1 cellular context compared by ENCODE assay signal in genomic region chr7:23013715-23014649, GRCh38.
TF ChIP-seq lines count a peak whose summit lies in the region.

Gene HYCC1 (minus strand): TSS chr7:23014130. CDS start chr7:22991111, 23,019 bp downstream.

TF ChIP-seq in HepG2, 621 proteins besides CTCF, POLR2A, EP300 and RAD21 (continued from another document and continues in another):
- peak; percentile 60; the same call in 1 of the 2 replicates for TF ChIP-seq SMAD3 (CRISPR knock-in tag; IDR thresholded peaks at IDR 0.05)
- 0 out of 2 replicates have a peak, but pooled peaks have one; percentile 51 for TF ChIP-seq ZNF276 (CRISPR knock-in tag; IDR thresholded peaks at IDR 0.05; ENCODE audit: low read depth)
- TF ChIP-seq ZNF441 (CRISPR knock-in tag; IDR thresholded peaks at IDR 0.05; ENCODE audit: borderline replicate concordance): no peak; the same call in 1 of the 2 replicates
- peak; percentile 63; the same call in 1 of the 3 replicates for TF ChIP-seq MXI1 (IDR thresholded peaks at IDR 0.05; ENCODE audit: borderline replicate concordance, low read depth, low read length)
- no peak for TF ChIP-seq DMTF1 (CRISPR knock-in tag; IDR thresholded peaks at IDR 0.05)
- no peak for TF ChIP-seq RFX1 (IDR thresholded peaks at IDR 0.05)
- TF ChIP-seq SNAI1 (CRISPR knock-in tag; IDR thresholded peaks at IDR 0.05; ENCODE audit: borderline replicate concordance): no peak
- peak; percentile 56; the same call in 1 of the 2 replicates for TF ChIP-seq GFI1 (CRISPR knock-in tag; IDR thresholded peaks at IDR 0.05; ENCODE audit: borderline replicate concordance)
- no peak for TF ChIP-seq EED (CRISPR knock-in tag; IDR thresholded peaks at IDR 0.05)
- TF ChIP-seq MBD4 (IDR thresholded peaks at IDR 0.05; ENCODE audit: borderline replicate concordance, low read length): no peak
- no peak for TF ChIP-seq ZNF460 (CRISPR knock-in tag; IDR thresholded peaks at IDR 0.05; ENCODE audit: borderline replicate concordance)
- no peak for TF ChIP-seq ZUFSP (CRISPR knock-in tag; IDR thresholded peaks at IDR 0.05; ENCODE audit: borderline replicate concordance)
- no peak for TF ChIP-seq HOXA7 (CRISPR knock-in tag; IDR thresholded peaks at IDR 0.05)
- no peak for TF ChIP-seq GATAD1 (CRISPR knock-in tag; IDR thresholded peaks at IDR 0.05)
- TF ChIP-seq HNRNPK (IDR thresholded peaks at IDR 0.05; ENCODE audit: low read depth, low read length, poor library complexity, severe bottlenecking): no peak
- TF ChIP-seq ZNF124 (CRISPR knock-in tag; IDR thresholded peaks at IDR 0.05): peak; percentile 58; the same call in 1 of the 2 replicates
- peak; percentile 60; the same call in 1 of the 2 replicates for TF ChIP-seq ZBTB7B (CRISPR knock-in tag; IDR thresholded peaks at IDR 0.05)
- 0 out of 2 replicates have a peak, but pooled peaks have one; percentile 51 for TF ChIP-seq ZNF431 (CRISPR knock-in tag; IDR thresholded peaks at IDR 0.05; ENCODE audit: borderline replicate concordance, low read depth)
- peak; percentile 81 for TF ChIP-seq SALL1 (CRISPR knock-in tag; IDR thresholded peaks at IDR 0.05)
- no peak for TF ChIP-seq ZNF33A (CRISPR knock-in tag; IDR thresholded peaks at IDR 0.05; ENCODE audit: borderline replicate concordance)
- TF ChIP-seq E2F1 (CRISPR knock-in tag; IDR thresholded peaks at IDR 0.05): 0 out of 2 replicates have a peak, but pooled peaks have one; percentile 40
- TF ChIP-seq SALL2 (CRISPR knock-in tag; IDR thresholded peaks at IDR 0.05): peak; percentile 39; the same call in 1 of the 2 replicates
- TF ChIP-seq ZNF883 (CRISPR knock-in tag; IDR thresholded peaks at IDR 0.05; ENCODE audit: not compliant biosample characterization): peak; percentile 22
- TF ChIP-seq ZNF251 (CRISPR knock-in tag; IDR thresholded peaks at IDR 0.05): peak; percentile 42; the same call in 1 of the 2 replicates
- no peak; the same call in 1 of the 2 replicates for TF ChIP-seq ZSCAN9 (CRISPR knock-in tag; IDR thresholded peaks at IDR 0.05; ENCODE audit: borderline replicate concordance)
- no peak for TF ChIP-seq ZNF747 (CRISPR knock-in tag; IDR thresholded peaks at IDR 0.05; ENCODE audit: borderline replicate concordance)
- peak; percentile 26; the same call in 1 of the 2 replicates for TF ChIP-seq NCOA2 (CRISPR knock-in tag; IDR thresholded peaks at IDR 0.05)
- TF ChIP-seq THAP11 (CRISPR knock-in tag; IDR thresholded peaks at IDR 0.05): peak; percentile 52
- no peak for TF ChIP-seq MTA3 (CRISPR knock-in tag; IDR thresholded peaks at IDR 0.05)
- no peak for TF ChIP-seq LRRFIP1 (CRISPR knock-in tag; conservative IDR thresholded peaks at IDR 0.05)
- TF ChIP-seq ZKSCAN5 (CRISPR knock-in tag; IDR thresholded peaks at IDR 0.05): no peak
- no peak for TF ChIP-seq NFE2L1 (CRISPR knock-in tag; IDR thresholded peaks at IDR 0.05; ENCODE audit: borderline replicate concordance)
- TF ChIP-seq KDM1A (CRISPR knock-in tag; IDR thresholded peaks at IDR 0.05): no peak
- no peak for TF ChIP-seq ZBTB33 (CRISPR knock-in tag; IDR thresholded peaks at IDR 0.05)
- TF ChIP-seq ETV6 (CRISPR knock-in tag; conservative IDR thresholded peaks at IDR 0.05): no peak; the same call in 1 of the 2 replicates
- no peak for TF ChIP-seq ZNF7 (CRISPR knock-in tag; IDR thresholded peaks at IDR 0.05)
- TF ChIP-seq MTERF4 (CRISPR knock-in tag; IDR thresholded peaks at IDR 0.05): no peak
- TF ChIP-seq SNAPC4 (CRISPR knock-in tag; IDR thresholded peaks at IDR 0.05): no peak
- TF ChIP-seq ZBTB26 (CRISPR knock-in tag; IDR thresholded peaks at IDR 0.05; ENCODE audit: borderline replicate concordance): peak; percentile 59; the same call in 1 of the 2 replicates
- TF ChIP-seq GLI4 (CRISPR knock-in tag; IDR thresholded peaks at IDR 0.05; ENCODE audit: borderline replicate concordance): peak; percentile 83; the same call in 1 of the 2 replicates
- peak; percentile 60; the same call in 1 of the 2 replicates for TF ChIP-seq HOXA5 (CRISPR knock-in tag; IDR thresholded peaks at IDR 0.05)
- TF ChIP-seq ZNF598 (CRISPR knock-in tag; IDR thresholded peaks at IDR 0.05; ENCODE audit: borderline replicate concordance): peak; percentile 82; the same call in 1 of the 2 replicates
- TF ChIP-seq HOXA3 (CRISPR knock-in tag; IDR thresholded peaks at IDR 0.05): no peak
- no peak for TF ChIP-seq ZNF501 (CRISPR knock-in tag; IDR thresholded peaks at IDR 0.05)
- TF ChIP-seq CREB1 (IDR thresholded peaks at IDR 0.05): peak; percentile 75
- peak; percentile 34; the same call in 1 of the 2 replicates for TF ChIP-seq CREB1 (CRISPR knock-in tag; IDR thresholded peaks at IDR 0.05)
